Comparison of ENCODE assay signal across 28 cellular contexts in the genomic region with DNA sequence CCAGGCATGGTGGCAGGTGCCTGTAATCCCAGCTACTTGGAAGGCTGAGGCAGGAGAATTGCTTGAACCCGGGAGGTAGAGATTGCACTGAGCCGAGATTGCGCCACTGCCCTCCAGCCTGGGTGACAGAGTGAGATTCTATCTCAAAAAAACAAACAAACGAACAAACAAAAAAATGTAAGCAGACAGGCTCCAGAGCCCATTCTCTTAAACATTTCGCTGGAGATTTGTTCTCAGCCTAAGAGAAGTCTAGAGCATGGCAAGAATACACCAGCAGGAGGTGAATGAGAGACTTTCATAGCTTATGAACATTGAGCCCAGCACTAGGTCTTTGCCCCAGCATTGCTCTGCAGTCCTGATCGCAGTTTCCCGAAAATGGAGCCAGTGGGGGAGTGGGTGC.
A peak's percentile ranks its signal among the peaks of the same experiment; 100 is the strongest.
DNase-seq lines count a peak whose midpoint lies in the region; ATAC-seq and TF ChIP-seq lines count a peak whose summit lies in the region.
"Had no signal": no experiment of that assay in that cellular context is flagged by ENCODE, and none has a peak within 500 bp of the region (broad histone marks: within the 10 kb centered on the region; RNA-seq: fewer than 3 reads in every experiment).

No MANE protein-coding gene starts in this region.

- no peak overlapping the region for H3K4me3 ChIP-seq in Panc1 (ENCODE audit: low read depth in 2 of 2, low read length in 2 of 2)
- no peak overlapping the region for H3K4me3 ChIP-seq in choroid plexus epithelial cell (ENCODE audit: low read depth, low read length)
- no peak overlapping the region for H3K4me3 ChIP-seq in HAP-1
- H3K4me3 ChIP-seq: colonic mucosa, esophagus muscularis mucosa, GM23248, right atrium auricular region, SJSA1, testis, vagina had no signal

- no peaks in the 10 kb centered on the region for H3K27me3 Mint-ChIP-seq in neural crest cell (ENCODE audit: low read depth)
- H3K27me3 Mint-ChIP-seq in naive thymus-derived CD8-positive, alpha-beta T cell: peaks cover 0 to 3% (median 0%) of the 10 kb centered on the region in 5 donors

- H3K4me3 Mint-ChIP-seq in neural crest cell: no peak overlapping the region
- no peak overlapping the region for H3K4me3 Mint-ChIP-seq in naive thymus-derived CD8-positive, alpha-beta T cell
- H3K4me3 Mint-ChIP-seq: brain; effector memory CD8-positive, alpha-beta T cell; nephron had no signal

- intact Hi-C loops in Panc1 (cut with micrococcal nuclease; ENCODE audit: unreplicated experiment): no loop called here

- H3K36me3 Mint-ChIP-seq in neural crest cell (ENCODE audit: low read depth): no peaks in the 10 kb centered on the region
- H3K36me3 Mint-ChIP-seq in naive thymus-derived CD8-positive, alpha-beta T cell: peaks cover 0 to 12% (median 11%) of the 10 kb centered on the region in 3 donors
- H3K36me3 Mint-ChIP-seq: brain had no signal

- no peaks in the 10 kb centered on the region for H3K36me3 ChIP-seq in Panc1 (ENCODE audit: control insufficient read depth, insufficient read depth, low read length)
- no peaks in the 10 kb centered on the region for H3K36me3 ChIP-seq in HAP-1 (replicated peaks)
- H3K36me3 ChIP-seq: colonic mucosa, esophagus muscularis mucosa, right atrium auricular region, SJSA1, vagina had no signal

- H3K27ac ChIP-seq in Panc1 (ENCODE audit: low read length): peak overlapping the region; percentile 67
- H3K27ac ChIP-seq: colonic mucosa, esophagus muscularis mucosa, GM23248, parathyroid adenoma, right atrium auricular region, SJSA1, testis, vagina had no signal

- CTCF ChIA-PET in Panc1 (lab: Charles Lee): no interaction called here

- no TSS peak for BruUV-seq in Panc1 (replicated peaks; lab: Mats Ljungman, UMichigan)

- POLR2A ChIA-PET in Panc1 (lab: Charles Lee): no interaction called here
- POLR2A ChIA-PET in naive thymus-derived CD8-positive, alpha-beta T cell (lab: Charles Lee): no interaction called here

- H3K4me1 ChIP-seq in Panc1 (ENCODE audit: control insufficient read depth, insufficient read depth, low read length) (peaks cover 28% of the 10 kb centered on the region), HAP-1 (no peaks in the 10 kb centered on the region)
- H3K4me1 ChIP-seq: colonic mucosa, esophagus muscularis mucosa, right atrium auricular region, vagina had no signal

- no peak for TF ChIP-seq CTCF in Panc1 (IDR thresholded peaks at IDR 0.05)
- peak; percentile 38 for TF ChIP-seq CTCF in choroid plexus epithelial cell (conservative IDR thresholded peaks at IDR 0.05; ENCODE audit: low read depth, low read length)
- peak; percentile 32 for TF ChIP-seq CTCF in neural crest cell (conservative IDR thresholded peaks at IDR 0.05)

- no peaks in the 10 kb centered on the region for H3K27me3 ChIP-seq in Panc1 (ENCODE audit: control insufficient read depth, insufficient read depth, low read length)
- H3K27me3 ChIP-seq in HAP-1 (ENCODE audit: low read depth): peaks cover 10% of the 10 kb centered on the region; the same call in 1 of the 2 replicates
- H3K27me3 ChIP-seq: colonic mucosa, right atrium auricular region, testis, vagina had no signal

- peaks cover 9% of the 10 kb centered on the region; the same call in 1 of the 2 replicates for H3K9me3 ChIP-seq in Panc1 (ENCODE audit: control insufficient read depth, insufficient read depth, low read depth, low read length)
- H3K9me3 ChIP-seq in HAP-1: no peaks in the 10 kb centered on the region
- H3K9me3 ChIP-seq: colonic mucosa, SJSA1, testis, vagina had no signal

- peak; percentile 75 for ATAC-seq in Panc1
- no peak for ATAC-seq in naive thymus-derived CD8-positive, alpha-beta T cell
- ATAC-seq: effector memory CD8-positive, alpha-beta T cell had no signal

- DNase-seq in H4 (ENCODE audit: low spot score) (peak; percentile 31), Panc1 (ENCODE audit: low read depth, low spot score) (no peak), choroid plexus epithelial cell (ENCODE audit: low read depth) (peak; percentile 28), neural crest cell (ENCODE audit: low read depth, low spot score) (no peak), HAP-1 (ENCODE audit: low spot score in 2 of 2) (no peak)
- DNase-seq in naive thymus-derived CD8-positive, alpha-beta T cell: no peak
- no peak for DNase-seq in stimulated activated CD4-positive, alpha-beta T cell treated with anti-CD3 and anti-CD28 coated beads, Interleukin-4, amount 100 ng/mL, for 4 hours
- DNase-seq in activated T-cell treated with anti-CD3 and anti-CD28 coated beads, Interleukin-2, amount 50 U/mL, for 48 hours: no peak
- DNase-seq: activated CD4-positive, alpha-beta T cell treated with anti-CD3 and anti-CD28 coated beads for 1 hour; activated gamma-delta T cell treated with Interleukin-2 at 50 U/mL for 16 hours; activated T-cell treated with anti-CD3 and anti-CD28 coated beads, Interleukin-2, amount 50 U/mL, for 1 hour; colonic mucosa; effector memory CD8-positive, alpha-beta T cell; hypothalamus; NCI-H1092 treated with DMSO at 0.1 percent for 48 hours; NCI-H187 treated with DMSO at 0.1 percent for 48 hours; stimulated activated CD4-positive, alpha-beta T cell treated with anti-CD3 and anti-CD28 coated beads, Interleukin-12 subunit alpha, Interleukin-12 subunit beta, amount 100 ng/mL, for 4 hours; stimulated activated CD4-positive, alpha-beta T cell treated with anti-CD3 and anti-CD28 coated beads, Interleukin-4, amount 100 ng/mL, for 24 hours; stimulated activated naive CD4-positive, alpha-beta T cell treated with Interleukin-2 at 50 U/mL for 16 hours; testis had no signal

- H3K9me3 Mint-ChIP-seq in neural crest cell: peaks cover 3% of the 10 kb centered on the region
- peaks cover 0 to 16% (median 2%) of the 10 kb centered on the region in 9 donors for H3K9me3 Mint-ChIP-seq in naive thymus-derived CD8-positive, alpha-beta T cell

- no peak overlapping the region for H3K27ac Mint-ChIP-seq in neural crest cell (ENCODE audit: unreplicated experiment)
- peak overlapping the region in 1 of 10 donors; percentile 25 for H3K27ac Mint-ChIP-seq in naive thymus-derived CD8-positive, alpha-beta T cell
- H3K27ac Mint-ChIP-seq: brain; effector memory CD8-positive, alpha-beta T cell; nephron had no signal

- in situ Hi-C loops in Panc1 (cut with HindIII; ENCODE audit: low pct_unique_long_range_greater_than_20kb, low sequenced_read_pairs): no loop called here
- in situ Hi-C loops in HAP-1 (cut with MboI; ENCODE audit: low sequenced_read_pairs): no loop called here

- H3K4me1 Mint-ChIP-seq in neural crest cell: peaks cover 6% of the 10 kb centered on the region
- H3K4me1 Mint-ChIP-seq in naive thymus-derived CD8-positive, alpha-beta T cell: peaks cover 18 to 28% (median 23%) of the 10 kb centered on the region in 4 donors
- H3K4me1 Mint-ChIP-seq: brain, nephron had no signal

Comparison
In these comparisons a context has a peak if more than half of its experiments do, and no peak if none do; other contexts are left out.
1. DNase-seq: peak in H4 (single experiment) and choroid plexus epithelial cell (single experiment); none in Panc1 (single experiment), neural crest cell (single experiment), HAP-1 (0 of 2), naive thymus-derived CD8-positive, alpha-beta T cell (0 of 10), stimulated activated CD4-positive, alpha-beta T cell treated with anti-CD3 and anti-CD28 coated beads, Interleukin-4, amount 100 ng/mL, for 4 hours (0 of 2) and activated T-cell treated with anti-CD3 and anti-CD28 coated beads, Interleukin-2, amount 50 U/mL, for 48 hours (0 of 2).